Comparison of ENCODE assay signal across 8 cellular contexts in genomic region chr12:57935839-57936512, GRCh38. TPM values are rescaled to one million over a fixed set of nuclear protein-coding genes. Genes with fewer than 3 reads are reported as not detected.
A peak's percentile ranks its signal among the peaks of the same experiment; 100 is the strongest.
DNase-seq lines count a peak whose midpoint lies in the region; ATAC-seq and TF ChIP-seq lines count a peak whose summit lies in the region.

No MANE protein-coding gene starts in this region.

- peak; percentile 99 for DNase-seq in DMS53 (lab: John Stamatoyannopoulos, UW)
- DNase-seq in Jurkat, Clone E6-1 (ENCODE audit: low read depth, low spot score): peak; percentile 99
- peak; percentile 93 for DNase-seq in PC-3
- peak; percentile 89 for DNase-seq in activated T-cell treated with anti-CD3 and anti-CD28 coated beads, Interleukin-2, amount 50 U/mL, for 24 hours
- peak; percentile 98 for DNase-seq in esophagus muscularis mucosa (ENCODE audit: extremely low spot score)
- DNase-seq in stimulated activated CD8-positive, alpha-beta memory T cell treated with anti-CD3 and anti-CD28 coated beads, Interleukin-7, amount 100 ng/mL, for 24 hours (ENCODE audit: low read depth): peak; percentile 80

- TF ChIP-seq EP300 in esophagus muscularis mucosa (IDR thresholded peaks at IDR 0.05): no peak

- TF ChIP-seq POLR2A in esophagus muscularis mucosa (IDR thresholded peaks at IDR 0.05; ENCODE audit: low read depth): peak; percentile 40

- H3K4me1 ChIP-seq in PC-3 (ENCODE audit: insufficient read depth, low read length): peaks cover 18% of the 10 kb centered on the region
- H3K4me1 ChIP-seq in esophagus muscularis mucosa: peaks cover 15 to 24% (median 21%) of the 10 kb centered on the region in 4 donors
- peaks cover 3 to 17% of the 10 kb centered on the region in 2 donors for H3K4me1 ChIP-seq in muscle layer of duodenum (ENCODE audit: control insufficient read depth in 1 of 2, insufficient read depth in 2 of 2, low read length in 2 of 2)

- H3K4me3 ChIP-seq in Jurkat, Clone E6-1 (ENCODE audit: low read length): peak overlapping the region; percentile 54
- H3K4me3 ChIP-seq in PC-3 (ENCODE audit: low read length) (peak overlapping the region; percentile 80), esophagus muscularis mucosa (peak overlapping the region; percentile 61 to 74 (median 66)), muscle layer of duodenum (ENCODE audit: low read depth in 1 of 2, low read length in 2 of 2) (peak overlapping the region; percentile 69 to 72)

- peak overlapping the region; percentile 99 for H3K27ac Mint-ChIP-seq in activated T-cell treated with anti-CD3 and anti-CD28 coated beads, Interleukin-2, amount 50 U/mL, for 24 hours

- peak overlapping the region; percentile 95 for H3K4me2 ChIP-seq in PC-3 (ENCODE audit: low read length)

- H3K36me3 Mint-ChIP-seq in activated T-cell treated with anti-CD3 and anti-CD28 coated beads, Interleukin-2, amount 50 U/mL, for 24 hours (ENCODE audit: low read depth): peaks cover 14% of the 10 kb centered on the region

- 5% methylated on average over 29 of the region's 29 CpGs for WGBS in esophagus muscularis mucosa

- H3K4me3 Mint-ChIP-seq in activated T-cell treated with anti-CD3 and anti-CD28 coated beads, Interleukin-2, amount 50 U/mL, for 24 hours: peak overlapping the region; percentile 98

- TF ChIP-seq CTCF in PC-3 (conservative IDR thresholded peaks at IDR 0.05; ENCODE audit: low read depth, low read length) (no peak), esophagus muscularis mucosa (IDR thresholded peaks at IDR 0.05) (no peak)

- no peaks in the 10 kb centered on the region for H3K27me3 ChIP-seq in PC-3 (ENCODE audit: low read length)
- no peaks in the 10 kb centered on the region for H3K27me3 ChIP-seq in esophagus muscularis mucosa
- H3K27me3 ChIP-seq in muscle layer of duodenum (ENCODE audit: low read depth, low read length): peaks cover 3% of the 10 kb centered on the region

- no peaks in the 10 kb centered on the region for H3K9me2 ChIP-seq in PC-3 (replicated peaks; ENCODE audit: low read length)

- POLR2A ChIA-PET in PC-3 (lab: Charles Lee; ENCODE audit: unreplicated experiment): no interaction called here

- H3K9ac ChIP-seq in PC-3 (ENCODE audit: low read length): peak overlapping the region; percentile 82

- no peaks in the 10 kb centered on the region for H3K36me3 ChIP-seq in PC-3 (ENCODE audit: low read depth, low read length)
- peaks cover 0 to 9% (median 0%) of the 10 kb centered on the region in 4 donors for H3K36me3 ChIP-seq in esophagus muscularis mucosa
- no peaks in the 10 kb centered on the region for H3K36me3 ChIP-seq in muscle layer of duodenum (ENCODE audit: control insufficient read depth in 1 of 2, insufficient read depth in 2 of 2, low read length in 2 of 2)

- no peaks in the 10 kb centered on the region for H3K27me3 Mint-ChIP-seq in activated T-cell treated with anti-CD3 and anti-CD28 coated beads, Interleukin-2, amount 50 U/mL, for 24 hours

- H3K4me1 Mint-ChIP-seq in activated T-cell treated with anti-CD3 and anti-CD28 coated beads, Interleukin-2, amount 50 U/mL, for 24 hours (ENCODE audit: low read depth): peaks cover 40% of the 10 kb centered on the region

- H3K9me3 ChIP-seq in PC-3 (ENCODE audit: low read length) (no peaks in the 10 kb centered on the region), esophagus muscularis mucosa (no peaks in the 10 kb centered on the region), muscle layer of duodenum (ENCODE audit: control insufficient read depth in 1 of 2, low read length in 2 of 2) (no peaks in the 10 kb centered on the region)

- no TSS peak for BruUV-seq in PC-3 (replicated peaks; lab: Mats Ljungman, UMichigan)

- H4K20me1 ChIP-seq in PC-3 (ENCODE audit: low read length): no peaks in the 10 kb centered on the region

- CTCF ChIA-PET in PC-3 (lab: Charles Lee): no interaction called here

- H2AFZ ChIP-seq in PC-3 (ENCODE audit: low read length): peak overlapping the region; percentile 96

- H3K79me2 ChIP-seq in PC-3 (ENCODE audit: low read length): no peaks in the 10 kb centered on the region

- ATAC-seq in GM21717 (IDR thresholded peaks at IDR 0.05; ENCODE audit: unreplicated experiment): peak; percentile 100
- peak; percentile 99 for ATAC-seq in PC-3

- H3K27ac ChIP-seq in PC-3 (ENCODE audit: low read length) (peak overlapping the region; percentile 21; the same call in 1 of the 2 replicates), esophagus muscularis mucosa (replicated peaks in 1 of 4) (peak overlapping the region; percentile 64 to 82 (median 73)), muscle layer of duodenum (ENCODE audit: low read length) (peak overlapping the region; percentile 64)

- no peaks in the 10 kb centered on the region for H3K9me3 Mint-ChIP-seq in activated T-cell treated with anti-CD3 and anti-CD28 coated beads, Interleukin-2, amount 50 U/mL, for 24 hours

- H3F3A ChIP-seq in PC-3 (ENCODE audit: low read length, unreplicated experiment): no peaks in the 10 kb centered on the region

- intact Hi-C loops in PC-3 (cut with micrococcal nuclease): no loop called here
- intact Hi-C loops in esophagus muscularis mucosa (cut with DNase I): no loop called here

RNA-seq across cellular contexts. Expression of gene ATP23, which starts 5.4 kb away (rescaled TPM):
- 35.7 TPM for polyA plus RNA-seq in Jurkat, Clone E6-1 (2012; ENCODE audit: insufficient read depth, insufficient read length)
- total RNA-seq in PC-3 (2014; rRNA removed) (14.7 and 19.4 TPM in 2 replicates), esophagus muscularis mucosa (10 to 100 TPM; 10.3 to 17.9 (median 14.8) TPM)

Comparison
In these comparisons a context has a peak if more than half of its experiments do, and no peak if none do; other contexts are left out.
1. Peak in every context shown above with its lines: DNase-seq, ATAC-seq, H3K4me3 ChIP-seq and H3K27ac ChIP-seq.
2. H3K27ac ChIP-seq: peak in every context shown above with its lines; median percentile 73 in esophagus muscularis mucosa; 64 in muscle layer of duodenum; 21 in PC-3.